In genomic region chr5:158898185-158899177, GRCh38 we compare ENCODE assay signal across 12 cellular contexts.
DNase-seq lines count a peak whose midpoint lies in the region; ATAC-seq and TF ChIP-seq lines count a peak whose summit lies in the region.
"Had no signal": no experiment of that assay in that cellular context is flagged by ENCODE, and none has a peak within 500 bp of the region (broad histone marks: within the 10 kb centered on the region; RNA-seq: fewer than 3 reads in every experiment).

No MANE protein-coding gene starts in this region.

- H3K27me3 ChIP-seq in GM06990 (replicated peaks; ENCODE audit: control insufficient read depth, insufficient read depth, low read length) (no peaks in the 10 kb centered on the region), Peyer's patch (no peaks in the 10 kb centered on the region), gastrocnemius medialis (no peaks in the 10 kb centered on the region)
- H3K27me3 ChIP-seq: sigmoid colon had no signal

- ATAC-seq in GM19372 (IDR thresholded peaks at IDR 0.05; ENCODE audit: low read depth, unreplicated experiment) (peak; percentile 80), HG02870 (IDR thresholded peaks at IDR 0.05; ENCODE audit: unreplicated experiment) (peak; percentile 73), gastrocnemius medialis (no peak)
- ATAC-seq: Panc1 had no signal

- in situ Hi-C loops in KBM-7 (cut with MboI; ENCODE audit: low pct_unique_long_range_greater_than_20kb, low sequenced_read_pairs), result no loop called here
- in situ Hi-C loops in gastrocnemius medialis (cut with MboI; ENCODE audit: low sequenced_read_pairs in 4 of 4), result no loop called here

- TF ChIP-seq CTCF in GM06990 (IDR thresholded peaks at IDR 0.05; ENCODE audit: insufficient read depth, low read length, poor library complexity, severe bottlenecking), result no peak
- TF ChIP-seq CTCF in Peyer's patch (IDR thresholded peaks at IDR 0.05), result no peak
- no peak for TF ChIP-seq CTCF in gastrocnemius medialis (IDR thresholded peaks at IDR 0.05 in 4 of 5, conservative IDR thresholded peaks at IDR 0.05 in 1 of 5)

- TF ChIP-seq POLR2A in Peyer's patch (IDR thresholded peaks at IDR 0.05), result no peak
- TF ChIP-seq POLR2A in gastrocnemius medialis (IDR thresholded peaks at IDR 0.05), result no peak

- no peaks in the 10 kb centered on the region for H3K36me3 ChIP-seq in GM06990 (ENCODE audit: control insufficient read depth, insufficient read depth, low read length)
- no peaks in the 10 kb centered on the region for H3K36me3 ChIP-seq in Peyer's patch
- H3K36me3 ChIP-seq in gastrocnemius medialis, result no peaks in the 10 kb centered on the region
- H3K36me3 ChIP-seq: sigmoid colon had no signal

- H3K9me3 ChIP-seq in Peyer's patch, result no peaks in the 10 kb centered on the region
- H3K9me3 ChIP-seq in gastrocnemius medialis, result no peaks in the 10 kb centered on the region
- H3K9me3 ChIP-seq: sigmoid colon had no signal

- H3K4me1 ChIP-seq in Peyer's patch (no peaks in the 10 kb centered on the region), gastrocnemius medialis (peaks cover 2 to 11% of the 10 kb centered on the region in 2 donors)

- H3K27ac ChIP-seq in Peyer's patch (peak overlapping the region in 1 of 4 donors; percentile 39), gastrocnemius medialis (no peak overlapping the region)
- H3K27ac ChIP-seq: sigmoid colon had no signal

- DNase-seq in GM06990 (ENCODE audit: extremely low read depth, insufficient read length) (peak; percentile 66), KBM-7 (peak; percentile 32), Peyer's patch (no peak), gastrocnemius medialis (no peak), superior temporal gyrus (ENCODE audit: extremely low spot score) (no peak)
- no peak for DNase-seq in stimulated activated CD8-positive, alpha-beta memory T cell treated with anti-CD3 and anti-CD28 coated beads, Interleukin-4, amount 100 ng/mL, for 48 hours
- DNase-seq: anterior cingulate cortex; sigmoid colon; stimulated activated naive CD4-positive, alpha-beta T cell treated with Interleukin-2 at 50 U/mL for 16 hours had no signal

- H3K4me3 ChIP-seq in GM06990 (replicated peaks; ENCODE audit: low read depth, low read length) (peak overlapping the region; percentile 29; the same call in 1 of the 2 replicates), Peyer's patch (no peak overlapping the region), gastrocnemius medialis (no peak overlapping the region)
- H3K4me3 ChIP-seq: sigmoid colon had no signal

- intact Hi-C loops in gastrocnemius medialis (cut with DNase I; ENCODE audit: low total_unique reads), result no loop called here

Comparison
In these comparisons a context has a peak if more than half of its experiments do, and no peak if none do; other contexts are left out.
1. DNase-seq: peak in GM06990 (single experiment) and KBM-7 (single experiment); none in Peyer's patch (0 of 3), gastrocnemius medialis (0 of 2), superior temporal gyrus (single experiment) and stimulated activated CD8-positive, alpha-beta memory T cell treated with anti-CD3 and anti-CD28 coated beads, Interleukin-4, amount 100 ng/mL, for 48 hours (single experiment).
2. ATAC-seq: peak in GM19372 (single experiment) and HG02870 (single experiment); none in gastrocnemius medialis (0 of 2).